Comparison of ENCODE assay signal across 17 cellular contexts in genomic region chr7:55160539-55160938, GRCh38.
DNase-seq lines count a peak whose midpoint lies in the region; TF ChIP-seq lines count a peak whose summit lies in the region.
"Had no signal": no experiment of that assay in that cellular context is flagged by ENCODE, and none has a peak within 500 bp of the region (broad histone marks: within the 10 kb centered on the region; RNA-seq: fewer than 3 reads in every experiment).

No MANE protein-coding gene starts in this region.

- H3K27me3 ChIP-seq in osteoblast (ENCODE audit: insufficient read depth, low read length), result no peaks in the 10 kb centered on the region
- H3K27me3 ChIP-seq in dorsolateral prefrontal cortex, result peaks cover 0 to 5% (median 0%) of the 10 kb centered on the region in 45 donors
- H3K27me3 ChIP-seq: testis had no signal

- H3K4me1 ChIP-seq in osteoblast (ENCODE audit: insufficient read depth, low read length), result peaks cover 31% of the 10 kb centered on the region

- no peak overlapping the region for H3K4me3 ChIP-seq in fibroblast of pulmonary artery (replicated peaks; ENCODE audit: low read depth, low read length)
- no peak overlapping the region for H3K4me3 ChIP-seq in osteoblast (ENCODE audit: insufficient read depth, low read length)
- H3K4me3 ChIP-seq in dorsolateral prefrontal cortex, result no peak overlapping the region
- H3K4me3 ChIP-seq: PC-9, testis had no signal

- peaks cover 18% of the 10 kb centered on the region for H3K79me2 ChIP-seq in osteoblast (ENCODE audit: insufficient read depth, low read length)

- H3K27ac ChIP-seq in RWPE1 (peak overlapping the region; percentile 16), osteoblast (ENCODE audit: low read depth, low read length) (peak overlapping the region; percentile 70), dorsolateral prefrontal cortex (no peak overlapping the region)
- H3K27ac ChIP-seq: epithelial cell of prostate, neutrophil, PC-9, testis had no signal

- POLR2A ChIA-PET in RWPE1 (lab: Yijun Ruan, JAX; ENCODE audit: low non-redundant PET), result no interaction called here

- intact Hi-C loops in dorsolateral prefrontal cortex (cut with DNase I), result no loop called here

- peaks cover 92% of the 10 kb centered on the region for H3K36me3 ChIP-seq in osteoblast (ENCODE audit: insufficient read depth, low read length)
- H3K36me3 ChIP-seq: neutrophil had no signal

- CTCF ChIA-PET in RWPE1 (lab: Yijun Ruan, JAX), result no interaction called here

- H3K9me3 ChIP-seq in osteoblast (ENCODE audit: low read depth, low read length), result no peaks in the 10 kb centered on the region
- H3K9me3 ChIP-seq: neutrophil, testis had no signal

- no peak overlapping the region for H2AFZ ChIP-seq in osteoblast (ENCODE audit: low read length)
- H2AFZ ChIP-seq: PC-9 had no signal

- H4K20me1 ChIP-seq in osteoblast (ENCODE audit: insufficient read depth, low read length), result no peaks in the 10 kb centered on the region

- H3K4me2 ChIP-seq in osteoblast (ENCODE audit: insufficient read depth, low read length), result no peak overlapping the region
- H3K4me2 ChIP-seq: PC-9 had no signal

- TF ChIP-seq CTCF in RWPE1 (conservative IDR thresholded peaks at IDR 0.05; ENCODE audit: low read depth) (no peak), fibroblast of pulmonary artery (IDR thresholded peaks at IDR 0.05; ENCODE audit: low read length, missing control alignments) (no peak), osteoblast (IDR thresholded peaks at IDR 0.05; ENCODE audit: extremely low read depth, low read depth, low read length) (no peak), dorsolateral prefrontal cortex (IDR thresholded peaks at IDR 0.05 in 54 of 56, conservative IDR thresholded peaks at IDR 0.05 in 2 of 56; ENCODE audit: low read depth in 1 of 56, partially characterized antibody in 56 of 56) (no peak), GM20000 (IDR thresholded peaks at IDR 0.05; ENCODE audit: extremely low read depth, missing control alignments) (no peak)

- DNase-seq in EH (ENCODE audit: low read depth) (peak; percentile 85), RWPE1 (ENCODE audit: low spot score) (no peak), fibroblast of pulmonary artery (ENCODE audit: low read depth) (peak; percentile 80), osteoblast (ENCODE audit: insufficient read length, low spot score, missing footprints) (peak; percentile 93), NOMO-1 treated with DMSO at 0.1 percent for 48 hours (lab: John Stamatoyannopoulos, UW; ENCODE audit: unreplicated experiment) (no peak), dorsolateral prefrontal cortex (no peak), GM20000 (ENCODE audit: low spot score) (no peak), activated T-cell treated with anti-CD3 and anti-CD28 coated beads for 4 hours (no peak)
- DNase-seq: activated B cell treated with CpG ODN at 0.5 μM for 24 hours; activated CD8-positive, alpha-beta T cell treated with anti-CD3 and anti-CD28 coated beads, Interleukin-2, amount 10 ng/mL, durations not matched to agents 7 days and 5 days; NCI-H1436; NCI-H2171; NCI-H748 treated with DMSO at 0.1 percent for 48 hours; PC-9; testis had no signal

Comparison
In these comparisons a context has a peak if more than half of its experiments do, and no peak if none do; other contexts are left out.
1. DNase-seq: peak in EH (single experiment), fibroblast of pulmonary artery (single experiment) and osteoblast (single experiment); none in RWPE1 (single experiment), NOMO-1 treated with DMSO at 0.1 percent for 48 hours (single experiment), dorsolateral prefrontal cortex (0 of 10), GM20000 (single experiment) and activated T-cell treated with anti-CD3 and anti-CD28 coated beads for 4 hours (single experiment).
2. H3K27ac ChIP-seq: peak in RWPE1 (single experiment) and osteoblast (single experiment); none in dorsolateral prefrontal cortex (0 of 59).